ENCODE assay signal across 8 cellular contexts in the genomic region with DNA sequence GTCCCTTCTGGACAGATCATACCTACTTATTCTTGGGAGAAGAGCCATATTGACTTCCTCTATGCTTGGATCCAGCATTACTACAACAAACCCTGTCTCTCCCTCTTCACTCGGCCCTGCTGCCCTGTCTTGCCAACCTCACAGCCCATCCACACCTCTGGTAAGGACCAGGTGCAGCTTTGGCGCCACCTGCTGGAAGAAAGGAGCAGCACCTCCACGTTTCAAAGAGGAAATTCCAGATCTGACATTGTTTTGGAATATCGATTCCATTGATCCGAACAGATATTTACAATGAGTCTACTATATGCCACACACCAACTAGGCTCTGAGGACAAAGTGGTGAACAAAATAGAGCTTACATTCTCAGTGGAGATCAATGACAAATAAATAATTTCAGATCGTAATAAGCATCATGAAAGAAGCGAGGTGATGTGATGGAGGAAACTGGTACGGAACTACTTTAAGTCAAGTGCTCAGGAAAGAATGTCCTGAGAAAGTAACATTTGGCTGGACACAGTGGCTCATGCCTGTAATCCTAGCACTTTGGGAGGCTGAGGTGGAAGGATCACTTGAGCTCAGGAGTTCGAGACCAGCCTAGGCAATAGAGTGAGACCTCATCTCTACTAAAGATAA. TPM values are rescaled to one million over a fixed set of nuclear protein-coding genes. Genes with fewer than 3 reads are reported as not detected.
DNase-seq lines count a peak whose midpoint lies in the region; ATAC-seq and TF ChIP-seq lines count a peak whose summit lies in the region.

No MANE protein-coding gene starts in this region.

- H3K27ac ChIP-seq in ascending aorta (no peak overlapping the region), hepatocyte (no peak overlapping the region)

- 46% methylated on average over 9 of the region's 9 CpGs for WGBS in hepatocyte (ENCODE audit: low lambda C conversion rate, missing lambda C conversion rate)

- H3K4me2 ChIP-seq in hepatocyte (no peak overlapping the region), skeletal muscle satellite cell (ENCODE audit: low read length) (peak overlapping the region; percentile 15)

- peak; percentile 93 for TF ChIP-seq CTCF in GM12864 (IDR thresholded peaks at IDR 0.05; ENCODE audit: low read depth, low read length, missing control alignments)
- peak; percentile 89 to 95 (median 90) for TF ChIP-seq CTCF in ascending aorta (IDR thresholded peaks at IDR 0.05)
- peak; percentile 92 for TF ChIP-seq CTCF in hepatocyte (IDR thresholded peaks at IDR 0.05; ENCODE audit: poor library complexity)

- no peaks in the 10 kb centered on the region for H4K20me1 ChIP-seq in hepatocyte (ENCODE audit: insufficient read depth, poor library complexity, severe bottlenecking)

- H3K4me3 ChIP-seq in GM12864 (ENCODE audit: low read depth, low read length), result no peak overlapping the region
- H3K4me3 ChIP-seq in ascending aorta, result no peak overlapping the region
- H3K4me3 ChIP-seq in hepatocyte, result no peak overlapping the region
- H3K4me3 ChIP-seq in skeletal muscle satellite cell (ENCODE audit: low read length), result no peak overlapping the region

- H2AFZ ChIP-seq in hepatocyte, result no peak overlapping the region

- H3K4me1 ChIP-seq in ascending aorta, result no peaks in the 10 kb centered on the region
- H3K4me1 ChIP-seq in hepatocyte (ENCODE audit: insufficient read depth), result no peaks in the 10 kb centered on the region
- no peaks in the 10 kb centered on the region for H3K4me1 ChIP-seq in skeletal muscle satellite cell (ENCODE audit: control insufficient read depth, insufficient read depth, low read length)

- DNase-seq in GM12864 (ENCODE audit: low read depth) (peak; percentile 29), NCI-H1436 (lab: John Stamatoyannopoulos, UW) (peak; percentile 56), T-helper 9 cell (peak; percentile 71), ascending aorta (ENCODE audit: low spot score in 2 of 2) (peak in 1 of 2 donors; percentile 83), hepatocyte (ENCODE audit: low spot score) (peak; percentile 86)

- H3K9me3 ChIP-seq in ascending aorta, result no peaks in the 10 kb centered on the region
- H3K9me3 ChIP-seq in hepatocyte (ENCODE audit: low read depth), result no peaks in the 10 kb centered on the region
- no peaks in the 10 kb centered on the region for H3K9me3 ChIP-seq in skeletal muscle satellite cell (replicated peaks; ENCODE audit: low read length)

- no peaks in the 10 kb centered on the region for H3K9me2 ChIP-seq in hepatocyte (replicated peaks; ENCODE audit: insufficient read depth)

- H3K27me3 ChIP-seq in ascending aorta, result no peaks in the 10 kb centered on the region
- no peaks in the 10 kb centered on the region for H3K27me3 ChIP-seq in hepatocyte
- H3K27me3 ChIP-seq in skeletal muscle satellite cell (ENCODE audit: control insufficient read depth, insufficient read depth, low read length), result no peaks in the 10 kb centered on the region

- no peaks in the 10 kb centered on the region for H3K79me2 ChIP-seq in hepatocyte

- no peak overlapping the region for H3K9ac ChIP-seq in skeletal muscle satellite cell (ENCODE audit: low read depth, low read length)

- intact Hi-C loops in ascending aorta (cut with DNase I), result loop anchor here (1.0 to 5.0 kb wide), 2 partner anchors 46 to 157 kb away; no protein-coding TSS in a partner anchor

- no peak for ATAC-seq in HG02981 (IDR thresholded peaks at IDR 0.05; ENCODE audit: unreplicated experiment)
- ATAC-seq in GM19328 (IDR thresholded peaks at IDR 0.05; ENCODE audit: unreplicated experiment), result no peak

- H3K36me3 ChIP-seq in ascending aorta, result no peaks in the 10 kb centered on the region
- H3K36me3 ChIP-seq in hepatocyte (replicated peaks; ENCODE audit: insufficient read depth, low read depth), result no peaks in the 10 kb centered on the region
- H3K36me3 ChIP-seq in skeletal muscle satellite cell (ENCODE audit: insufficient read depth, low read length), result no peaks in the 10 kb centered on the region

RNA-seq across cellular contexts. Expression of a gene that starts 18.7 kb away (rescaled TPM):
- total RNA-seq in ascending aorta, result 0.32 TPM
- 2.7 and 4.8 TPM in 2 replicates for total RNA-seq in hepatocyte
- polyA plus RNA-seq in hepatocyte, result 5.6 and 9.8 TPM in 2 replicates
- total RNA-seq in skeletal muscle satellite cell (2012; rRNA removed), result 10.6 and 11.1 TPM in 2 replicates
